7 cellular contexts compared by ENCODE assay signal in the genomic region with DNA sequence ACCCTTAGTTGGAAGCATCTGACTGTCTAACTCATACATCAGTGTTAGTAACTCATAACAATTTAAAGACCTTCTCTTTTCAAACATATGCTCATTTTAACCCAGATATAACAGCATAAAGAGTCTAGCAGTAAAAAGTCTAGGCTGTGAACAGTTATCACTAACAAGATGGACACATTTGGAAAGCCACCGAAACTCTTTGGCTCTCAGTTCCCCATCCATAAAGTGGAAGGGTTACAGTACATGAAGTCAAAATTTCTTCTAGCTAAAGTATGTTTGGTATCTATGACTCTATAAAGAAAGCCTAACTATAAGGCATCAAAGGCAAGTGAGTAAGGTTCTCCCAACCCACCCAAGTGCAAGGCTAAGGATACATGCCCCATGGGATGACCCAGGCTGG.
ATAC-seq and TF ChIP-seq lines count a peak whose summit lies in the region.
"Not testable (repeated sequence)": the region's sequence is repeated elsewhere in the genome, so short reads cannot be mapped to it uniquely, and the experiment has no call there.

No MANE protein-coding gene starts in this region.

- not testable (repeated sequence) for H3K36me3 ChIP-seq in neutrophil

- not testable (repeated sequence) for H3K9me3 ChIP-seq in neutrophil

- H3K4me3 ChIP-seq in neutrophil (ENCODE audit: low read depth in 1 of 2, low read length in 1 of 2), result not testable (repeated sequence)

- H3K27ac ChIP-seq in neutrophil, result peak overlapping the region; percentile 84

- H3K27me3 ChIP-seq in neutrophil, result not testable (repeated sequence)

- TF ChIP-seq CTCF in neutrophil (IDR thresholded peaks at IDR 0.05), result not testable (repeated sequence)

- H3K4me1 ChIP-seq in neutrophil (ENCODE audit: control insufficient read depth in 1 of 2, insufficient read depth in 1 of 2, low read depth in 1 of 2, low read length in 1 of 2), result peaks cover 43 to 74% of the 10 kb centered on the region in 2 experiments

- ATAC-seq in GM18867 (IDR thresholded peaks at IDR 0.05; ENCODE audit: unreplicated experiment) (peak; percentile 43), GM19351 (IDR thresholded peaks at IDR 0.05; ENCODE audit: unreplicated experiment) (peak; percentile 59), GM21526 (IDR thresholded peaks at IDR 0.05; ENCODE audit: low FRiP score, unreplicated experiment) (peak; percentile 51), HG02678 (IDR thresholded peaks at IDR 0.05; ENCODE audit: unreplicated experiment) (peak; percentile 51), HG03139 (IDR thresholded peaks at IDR 0.05; ENCODE audit: unreplicated experiment) (peak; percentile 52), HG03571 (IDR thresholded peaks at IDR 0.05; ENCODE audit: unreplicated experiment) (peak; percentile 55)
